Comparison of ENCODE assay signal across 13 cellular contexts in genomic region chr15:40190591-40190990, GRCh38. TPM values are rescaled to one million over a fixed set of nuclear protein-coding genes. Genes with fewer than 3 reads are reported as not detected.
DNase-seq lines count a peak whose midpoint lies in the region; FAIRE-seq and TF ChIP-seq lines count a peak whose summit lies in the region.
"Had no signal": no experiment of that assay in that cellular context is flagged by ENCODE, and none has a peak within 500 bp of the region (broad histone marks: within the 10 kb centered on the region; RNA-seq: fewer than 3 reads in every experiment).

No MANE protein-coding gene starts in this region.

- TF ChIP-seq CTCF in BJ (IDR thresholded peaks at IDR 0.05; ENCODE audit: insufficient read depth, low read depth, low read length), result no peak
- no peak for TF ChIP-seq CTCF in bronchial epithelial cell (IDR thresholded peaks at IDR 0.05; ENCODE audit: insufficient read depth, low read length, severe bottlenecking)
- no peak for TF ChIP-seq CTCF in suprapubic skin (IDR thresholded peaks at IDR 0.05)
- TF ChIP-seq CTCF in vagina (IDR thresholded peaks at IDR 0.05), result no peak

- H3K9me3 ChIP-seq in MG63 (no peaks in the 10 kb centered on the region), suprapubic skin (no peaks in the 10 kb centered on the region), vagina (no peaks in the 10 kb centered on the region)
- H3K9me3 ChIP-seq: ovary had no signal

- H3K36me3 ChIP-seq in BJ (ENCODE audit: control insufficient read depth, insufficient read depth, low read length) (no peaks in the 10 kb centered on the region), MG63 (peaks cover 63% of the 10 kb centered on the region), bronchial epithelial cell (ENCODE audit: control insufficient read depth, insufficient read depth, low read length) (no peaks in the 10 kb centered on the region), suprapubic skin (no peaks in the 10 kb centered on the region), vagina (no peaks in the 10 kb centered on the region)
- H3K36me3 ChIP-seq: ovary had no signal

- intact Hi-C loops in vagina (cut with DNase I), result no loop called here

- DNase-seq in BJ (ENCODE audit: low read depth), result peak; percentile 17
- DNase-seq in MG63, result peak; percentile 16
- DNase-seq in bronchial epithelial cell (ENCODE audit: low read depth), result peak; percentile 87
- peak; percentile 21 for DNase-seq in kidney glomerular epithelial cell (lab: John Stamatoyannopoulos, UW)
- DNase-seq in DMS79 treated with DMSO at 0.1 percent for 48 hours (lab: John Stamatoyannopoulos, UW), result no peak
- no peak for DNase-seq in NCI-H1694 treated with DMSO at 0.1 percent for 48 hours (lab: John Stamatoyannopoulos, UW)
- no peak for DNase-seq in suprapubic skin (ENCODE audit: low spot score in 2 of 2)
- no peak for DNase-seq in vagina (ENCODE audit: extremely low spot score in 2 of 2)
- DNase-seq: activated naive CD4-positive, alpha-beta T cell treated with anti-CD3 and anti-CD28 coated beads, Interleukin-2, amount 50 U/mL, for 16 hours; C1 segment of cervical spinal cord; hypothalamus; mesendoderm; ovary had no signal

- H3K4me1 ChIP-seq in suprapubic skin, result no peaks in the 10 kb centered on the region
- H3K4me1 ChIP-seq in vagina, result no peaks in the 10 kb centered on the region

- 93% methylated on average over 6 of the region's 6 CpGs for WGBS in suprapubic skin

- TF ChIP-seq EP300 in suprapubic skin (IDR thresholded peaks at IDR 0.05), result no peak

- POLR2A ChIA-PET in BJ (lab: Charles Lee), result no interaction called here

- H3K27ac ChIP-seq in suprapubic skin (no peak overlapping the region), vagina (no peak overlapping the region)
- H3K27ac ChIP-seq: ovary had no signal

- CTCF ChIA-PET in BJ (lab: Yijun Ruan, JAX), result interaction anchor here (0.6 to 1.0 kb wide), 3 partner anchors 9 to 20 kb away, joined by 3 read pairs; no protein-coding TSS in a partner anchor

- H3K4me3 ChIP-seq in BJ (ENCODE audit: low read depth, low read length), result no peak overlapping the region
- H3K4me3 ChIP-seq in MG63, result no peak overlapping the region
- no peak overlapping the region for H3K4me3 ChIP-seq in bronchial epithelial cell (ENCODE audit: low read depth, low read length)
- H3K4me3 ChIP-seq in suprapubic skin, result no peak overlapping the region
- no peak overlapping the region for H3K4me3 ChIP-seq in vagina
- H3K4me3 ChIP-seq: ovary had no signal

- no peak for FAIRE-seq in bronchial epithelial cell (lab: Jason Lieb, UNC)

- no peak for TF ChIP-seq POLR2A in suprapubic skin (IDR thresholded peaks at IDR 0.05)
- TF ChIP-seq POLR2A in vagina (IDR thresholded peaks at IDR 0.05), result no peak

- H3K27me3 ChIP-seq in BJ (ENCODE audit: control insufficient read depth, insufficient read depth, low read length), result no peaks in the 10 kb centered on the region
- no peaks in the 10 kb centered on the region for H3K27me3 ChIP-seq in MG63
- no peaks in the 10 kb centered on the region for H3K27me3 ChIP-seq in bronchial epithelial cell (ENCODE audit: control insufficient read depth, insufficient read depth, low read length)
- H3K27me3 ChIP-seq in suprapubic skin, result no peaks in the 10 kb centered on the region
- no peaks in the 10 kb centered on the region for H3K27me3 ChIP-seq in vagina
- H3K27me3 ChIP-seq: ovary had no signal

RNA-seq across cellular contexts. Expression of gene BUB1B, which starts 29.7 kb away (rescaled TPM):
- polyA plus RNA-seq in BJ (2011; rRNA removed), result 12.8 and 16.6 TPM in 2 replicates
- 6.7 and 8.3 TPM in 2 replicates for polyA minus RNA-seq in BJ (2011; rRNA and poly(A)+ RNA removed)
- total RNA-seq in MG63 (2014; rRNA removed; shearing (Covaris generic); ENCODE audit: low replicate concordance), result 49.2 and 55.0 TPM in 2 replicates
- total RNA-seq in bronchial epithelial cell (0.79 and 0.90 TPM in 2 replicates), suprapubic skin (10 to 100 TPM in 2 of 4 donors, 1 to 10 TPM in 2; 1.8 to 12.2 (median 8.8) TPM), vagina (5.6 TPM)

RNA-seq across cellular contexts. Expression of gene PAK6, which starts 48.3 kb away (rescaled TPM):
- polyA plus RNA-seq in BJ (2011; rRNA removed), result not detected in 2 replicates
- polyA minus RNA-seq in BJ (2011; rRNA and poly(A)+ RNA removed), result not detected in 2 replicates
- 3.9 TPM in 1 of 2 replicates, not detected in the other for total RNA-seq in MG63 (2014; rRNA removed; shearing (Covaris generic); ENCODE audit: low replicate concordance)
- total RNA-seq in bronchial epithelial cell, result 11.6 and 11.8 TPM in 2 replicates
- 100 to 1,000 TPM in 1 of 4 donors, 10 to 100 TPM in 3; 71.7 to 145 (median 79.2) TPM for total RNA-seq in suprapubic skin
- 19.9 TPM for total RNA-seq in vagina

Comparison
In these comparisons a context has a peak if more than half of its experiments do, and no peak if none do; other contexts are left out.
1. DNase-seq: peak in BJ (single experiment), MG63 (single experiment), bronchial epithelial cell (single experiment) and kidney glomerular epithelial cell (single experiment); none in DMS79 treated with DMSO at 0.1 percent for 48 hours (single experiment), NCI-H1694 treated with DMSO at 0.1 percent for 48 hours (single experiment), suprapubic skin (0 of 2) and vagina (0 of 2).